19 cellular contexts compared by ENCODE assay signal in genomic region chr6:158382491-158382890, GRCh38.
"Had no signal": no experiment of that assay in that cellular context is flagged by ENCODE, and none has a peak within 500 bp of the region (broad histone marks: within the 10 kb centered on the region; RNA-seq: fewer than 3 reads in every experiment).

No MANE protein-coding gene starts in this region.

- H3K9me3 Mint-ChIP-seq: mesothelial cell of epicardium; naive B cell; natural killer cell; stimulated activated naive CD8-positive, alpha-beta T cell treated with anti-CD3 and anti-CD28 coated beads, Interleukin-15, Interleukin-2, amounts not matched to agents 100 ng/mL and 50 ng/mL, for 24 hours; type B pancreatic cell had no signal

- DNase-seq: islet precursor cell; left ventricle myocardium inferior; mesendoderm; naive B cell; natural killer cell; ovary; right lobe of liver; stimulated activated CD4-positive, alpha-beta T cell treated with anti-CD3 and anti-CD28 coated beads, Interleukin-2, amount 100 ng/mL, for 24 hours; stimulated activated CD4-positive, alpha-beta T cell treated with anti-CD3 and anti-CD28 coated beads, Interleukin-4, amount 100 ng/mL, for 1 hour; stimulated activated naive CD4-positive, alpha-beta T cell; uterus had no signal

- H3K36me3 Mint-ChIP-seq: mesothelial cell of epicardium, naive B cell, natural killer cell had no signal

- H3K27ac Mint-ChIP-seq: mesothelial cell of epicardium; progenitor cell of endocrine pancreas; stimulated activated naive CD8-positive, alpha-beta T cell treated with anti-CD3 and anti-CD28 coated beads, Interleukin-15, Interleukin-2, amounts not matched to agents 100 ng/mL and 50 ng/mL, for 24 hours; type B pancreatic cell had no signal

- H3K4me3 ChIP-seq: left ventricle myocardium inferior, lung, ovary, right atrium auricular region, right lobe of liver, smooth muscle cell, tibial nerve, uterus had no signal

- H3K27me3 Mint-ChIP-seq: naive B cell; progenitor cell of endocrine pancreas; stimulated activated naive CD8-positive, alpha-beta T cell treated with anti-CD3 and anti-CD28 coated beads, Interleukin-15, Interleukin-2, amounts not matched to agents 100 ng/mL and 50 ng/mL, for 24 hours; type B pancreatic cell had no signal

- H3K27me3 ChIP-seq: ovary, right atrium auricular region, right lobe of liver, tibial nerve, uterus had no signal

- H3K4me3 Mint-ChIP-seq: mesothelial cell of epicardium; naive B cell; natural killer cell; stimulated activated naive CD8-positive, alpha-beta T cell treated with anti-CD3 and anti-CD28 coated beads, Interleukin-15, Interleukin-2, amounts not matched to agents 100 ng/mL and 50 ng/mL, for 24 hours; type B pancreatic cell had no signal

- H3K36me3 ChIP-seq: left ventricle myocardium inferior, ovary, right atrium auricular region, right lobe of liver, tibial nerve, uterus had no signal
